Comparison of ENCODE assay signal across 8 cellular contexts in the genomic region with DNA sequence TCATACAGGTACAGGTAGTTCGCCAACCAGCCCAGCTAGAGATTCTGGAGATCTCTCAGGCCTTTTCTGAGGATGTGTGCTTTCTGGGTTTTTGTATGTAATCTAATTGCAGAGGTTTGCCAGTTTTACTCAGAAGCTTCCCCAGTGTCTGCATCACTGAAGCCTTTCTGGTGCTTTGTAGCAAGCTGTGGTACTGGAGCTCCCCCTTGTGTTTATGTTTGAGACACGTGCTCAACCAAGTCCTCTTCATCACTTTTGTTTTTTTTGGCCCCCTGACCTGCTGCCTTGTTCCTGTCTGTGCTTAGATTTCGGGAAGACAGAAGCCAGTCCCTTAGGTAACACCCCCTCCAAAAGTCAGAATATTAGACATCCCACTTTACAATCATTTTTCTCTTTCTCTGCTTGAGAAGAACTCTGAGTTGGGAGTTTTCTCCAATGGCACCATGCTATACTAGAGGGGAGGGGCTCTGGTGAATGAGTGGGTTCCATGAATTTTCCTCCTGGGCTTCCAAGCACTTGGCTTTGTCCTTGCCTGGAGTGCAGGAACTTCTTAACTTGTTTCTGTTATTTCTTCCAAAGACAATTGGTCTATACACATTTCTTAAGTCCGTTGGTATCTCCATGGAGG.
A peak's percentile ranks its signal among the peaks of the same experiment; 100 is the strongest.
DNase-seq lines count a peak whose midpoint lies in the region; ATAC-seq and TF ChIP-seq lines count a peak whose summit lies in the region.

No MANE protein-coding gene starts in this region.

- no peaks in the 10 kb centered on the region for H3K4me1 Mint-ChIP-seq in activated CD4-positive, alpha-beta T cell treated with anti-CD3 and anti-CD28 coated beads, Interleukin-2, amount 10 ng/mL, durations not matched to agents 7 days and 5 days
- no peaks in the 10 kb centered on the region for H3K4me1 Mint-ChIP-seq in glutamatergic neuron (ENCODE audit: low read depth, unreplicated experiment)

- intact Hi-C loops in sciatic nerve (cut with DNase I): no loop called here

- no peak overlapping the region for H3K4me3 Mint-ChIP-seq in activated CD4-positive, alpha-beta T cell treated with anti-CD3 and anti-CD28 coated beads, Interleukin-2, amount 10 ng/mL, durations not matched to agents 7 days and 5 days
- H3K4me3 Mint-ChIP-seq in glutamatergic neuron (ENCODE audit: unreplicated experiment): no peak overlapping the region

- ATAC-seq in GM18861 (IDR thresholded peaks at IDR 0.05; ENCODE audit: unreplicated experiment) (peak; percentile 91), HG03025 (IDR thresholded peaks at IDR 0.05; ENCODE audit: low FRiP score, unreplicated experiment) (peak; percentile 90), sciatic nerve (peak; percentile 77)

- DNase-seq in CMK (ENCODE audit: low read depth) (peak; percentile 18), NCI-H2029 treated with DMSO at 0.1 percent for 48 hours (lab: John Stamatoyannopoulos, UW) (peak; percentile 62), glutamatergic neuron (peak; percentile 33), sciatic nerve (ENCODE audit: low spot score) (no peak)
- DNase-seq in activated CD4-positive, alpha-beta T cell treated with anti-CD3 and anti-CD28 coated beads, Interleukin-2, amount 10 ng/mL, durations not matched to agents 7 days and 5 days: peak; percentile 49
- DNase-seq in activated effector memory CD4-positive, alpha-beta T cell treated with Interleukin-2 at 50 U/mL for 16 hours: no peak

- CTCF ChIA-PET in activated CD4-positive, alpha-beta T cell treated with anti-CD3 and anti-CD28 coated beads, Interleukin-2, amount 10 ng/mL, durations not matched to agents 7 days and 5 days (lab: Charles Lee): interaction anchor here (0.7 to 1.6 kb wide), 4 partner anchors 11 to 525 kb away, joined by 3 to 4 read pairs (median 3); no protein-coding TSS in a partner anchor

- H3K36me3 Mint-ChIP-seq in activated CD4-positive, alpha-beta T cell treated with anti-CD3 and anti-CD28 coated beads, Interleukin-2, amount 10 ng/mL, durations not matched to agents 7 days and 5 days (ENCODE audit: low read depth): no peaks in the 10 kb centered on the region
- H3K36me3 Mint-ChIP-seq in glutamatergic neuron (ENCODE audit: unreplicated experiment): peaks cover 4% of the 10 kb centered on the region

- peak; percentile 40 for TF ChIP-seq CTCF in glutamatergic neuron (IDR thresholded peaks at IDR 0.05; ENCODE audit: partially characterized antibody, unreplicated experiment)

- POLR2A ChIA-PET in activated CD4-positive, alpha-beta T cell treated with anti-CD3 and anti-CD28 coated beads, Interleukin-2, amount 10 ng/mL, durations not matched to agents 7 days and 5 days (lab: Charles Lee): no interaction called here

- H3K27me3 Mint-ChIP-seq in activated CD4-positive, alpha-beta T cell treated with anti-CD3 and anti-CD28 coated beads, Interleukin-2, amount 10 ng/mL, durations not matched to agents 7 days and 5 days: peaks cover 16% of the 10 kb centered on the region
- peaks cover 2% of the 10 kb centered on the region for H3K27me3 Mint-ChIP-seq in glutamatergic neuron (ENCODE audit: unreplicated experiment)

- H3K9me3 Mint-ChIP-seq in activated CD4-positive, alpha-beta T cell treated with anti-CD3 and anti-CD28 coated beads, Interleukin-2, amount 10 ng/mL, durations not matched to agents 7 days and 5 days: peaks cover 5% of the 10 kb centered on the region
- H3K9me3 Mint-ChIP-seq in glutamatergic neuron (ENCODE audit: unreplicated experiment): peaks cover 4% of the 10 kb centered on the region

- no peak overlapping the region for H3K27ac Mint-ChIP-seq in activated CD4-positive, alpha-beta T cell treated with anti-CD3 and anti-CD28 coated beads, Interleukin-2, amount 10 ng/mL, durations not matched to agents 7 days and 5 days
- H3K27ac Mint-ChIP-seq in glutamatergic neuron (ENCODE audit: unreplicated experiment): no peak overlapping the region

Comparison
In these comparisons a context has a peak if more than half of its experiments do, and no peak if none do; other contexts are left out.
1. DNase-seq: peak in CMK (single experiment), NCI-H2029 treated with DMSO at 0.1 percent for 48 hours (single experiment), activated CD4-positive, alpha-beta T cell treated with anti-CD3 and anti-CD28 coated beads, Interleukin-2, amount 10 ng/mL, durations not matched to agents 7 days and 5 days (single experiment) and glutamatergic neuron (single experiment); none in sciatic nerve (single experiment) and activated effector memory CD4-positive, alpha-beta T cell treated with Interleukin-2 at 50 U/mL for 16 hours (single experiment).
2. Peak in every context shown above with its lines, with median percentiles within 50 percentile points of each other: ATAC-seq.